12 cellular contexts compared by ENCODE assay signal in the genomic region with DNA sequence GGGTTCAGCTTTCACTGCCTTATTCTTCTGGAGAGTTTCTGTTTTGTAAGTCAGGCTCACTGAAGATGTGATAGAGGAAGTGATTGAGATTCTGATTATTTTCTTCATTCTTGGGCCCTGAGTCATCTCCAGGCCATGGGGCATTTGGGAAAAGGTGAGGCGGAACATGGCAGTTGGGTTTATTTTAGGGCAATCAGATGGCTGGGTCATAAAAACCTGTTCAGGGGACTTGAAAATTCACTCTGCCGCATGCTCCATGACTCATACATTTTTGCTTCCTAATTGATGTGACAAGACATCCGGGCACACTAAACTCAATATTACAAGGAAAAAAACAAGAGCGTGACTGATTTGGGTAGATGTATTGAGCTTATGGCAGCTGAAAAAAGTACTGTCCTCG.
DNase-seq lines count a peak whose midpoint lies in the region; ATAC-seq and TF ChIP-seq lines count a peak whose summit lies in the region.
"Had no signal": no experiment of that assay in that cellular context is flagged by ENCODE, and none has a peak within 500 bp of the region (broad histone marks: within the 10 kb centered on the region; RNA-seq: fewer than 3 reads in every experiment).

No MANE protein-coding gene starts in this region.

- peak overlapping the region; percentile 24 for H3K4me2 ChIP-seq in mesenchymal stem cell (ENCODE audit: low read length, poor library complexity, severe bottlenecking)

- H2AK5ac ChIP-seq in mesenchymal stem cell (ENCODE audit: low read length, severe bottlenecking): no peak overlapping the region

- no peak overlapping the region for H2BK5ac ChIP-seq in mesenchymal stem cell (ENCODE audit: low read depth, low read length, poor library complexity, severe bottlenecking)

- no peak overlapping the region for H4K8ac ChIP-seq in mesenchymal stem cell (ENCODE audit: low read length)

- H3K79me1 ChIP-seq in mesenchymal stem cell (replicated peaks; ENCODE audit: low read length, poor library complexity, severe bottlenecking): no peaks in the 10 kb centered on the region

- no peak overlapping the region for H2BK15ac ChIP-seq in mesenchymal stem cell (ENCODE audit: low read depth, poor library complexity, severe bottlenecking)

- H3K36me3 ChIP-seq in mesenchymal stem cell (ENCODE audit: control insufficient read depth in 1 of 2, insufficient read depth in 2 of 2, low read depth in 1 of 2, low read length in 2 of 2): no peaks in the 10 kb centered on the region

- no peak overlapping the region for H3K4me3 ChIP-seq in NB4 (ENCODE audit: low read depth, low read length)
- no peak overlapping the region for H3K4me3 ChIP-seq in choroid plexus epithelial cell (ENCODE audit: low read depth, low read length)
- no peak overlapping the region for H3K4me3 ChIP-seq in mesenchymal stem cell (ENCODE audit: insufficient read depth in 1 of 2, low read depth in 1 of 2, low read length in 2 of 2)

- no peak overlapping the region for H2BK120ac ChIP-seq in mesenchymal stem cell (ENCODE audit: low read depth, low read length)

- H3K9me3 ChIP-seq in mesenchymal stem cell (ENCODE audit: control insufficient read depth, low read length): no peaks in the 10 kb centered on the region

- 9% methylated on average over 3 of the region's 5 CpGs for WGBS in mesenchymal stem cell

- no peak for ATAC-seq in GM21825 (IDR thresholded peaks at IDR 0.05; ENCODE audit: unreplicated experiment)

- H3K9ac ChIP-seq in mesenchymal stem cell (ENCODE audit: low read length): no peak overlapping the region
- H3K9ac ChIP-seq: parathyroid adenoma had no signal

- H2BK12ac ChIP-seq in mesenchymal stem cell (ENCODE audit: low read length in 2 of 2): no peak overlapping the region

- H2AFZ ChIP-seq in mesenchymal stem cell (ENCODE audit: low read depth, low read length): no peak overlapping the region
- H2AFZ ChIP-seq: parathyroid adenoma had no signal

- no peak overlapping the region for H3K23ac ChIP-seq in mesenchymal stem cell (ENCODE audit: low read length in 2 of 2)

- H3K4ac ChIP-seq in mesenchymal stem cell (ENCODE audit: low read depth in 1 of 2, low read length in 2 of 2): no peak overlapping the region

- DNase-seq in COLO829 (ENCODE audit: low spot score) (peak; percentile 72), NB4 (ENCODE audit: low read depth) (peak; percentile 32), choroid plexus epithelial cell (ENCODE audit: low read depth) (peak; percentile 59), mesenchymal stem cell (peak; percentile 71), UCSD-AML1 (lab: John Stamatoyannopoulos, UW; ENCODE audit: unreplicated experiment) (no peak), T-helper 9 cell (no peak)
- DNase-seq in stimulated activated CD8-positive, alpha-beta memory T cell treated with anti-CD3 and anti-CD28 coated beads, Interleukin-4, amount 100 ng/mL, for 48 hours: no peak
- DNase-seq: CD4-positive, alpha-beta memory T cell; NCI-H1417 treated with DMSO at 0.1 percent for 48 hours; T-helper 1 cell had no signal

- no peak for TF ChIP-seq POLR2A in NB4 (IDR thresholded peaks at IDR 0.05; ENCODE audit: extremely low read depth, insufficient read length)

- H3K18ac ChIP-seq in mesenchymal stem cell (ENCODE audit: low read depth in 1 of 2, low read length in 2 of 2): no peak overlapping the region

- peaks cover 3% of the 10 kb centered on the region for H3K4me1 ChIP-seq in mesenchymal stem cell (ENCODE audit: control insufficient read depth, insufficient read depth, low read depth, low read length)
- H3K4me1 ChIP-seq: parathyroid adenoma had no signal

- peak overlapping the region; percentile 62 for H3K27ac ChIP-seq in mesenchymal stem cell (ENCODE audit: low read length, poor library complexity, severe bottlenecking)
- H3K27ac ChIP-seq: parathyroid adenoma had no signal

- TF ChIP-seq CTCF in NB4 (IDR thresholded peaks at IDR 0.05; ENCODE audit: low read depth, low read length): no peak
- no peak for TF ChIP-seq CTCF in choroid plexus epithelial cell (conservative IDR thresholded peaks at IDR 0.05; ENCODE audit: low read depth, low read length)

- H3K27me3 ChIP-seq in mesenchymal stem cell (ENCODE audit: control insufficient read depth in 1 of 2, insufficient read depth in 1 of 2, low read length in 2 of 2): no peaks in the 10 kb centered on the region

- H4K91ac ChIP-seq in mesenchymal stem cell (ENCODE audit: low read length): no peak overlapping the region

- no peak overlapping the region for H3K14ac ChIP-seq in mesenchymal stem cell (ENCODE audit: low read length in 2 of 2)

Comparison
In these comparisons a context has a peak if more than half of its experiments do, and no peak if none do; other contexts are left out.
1. DNase-seq: peak in COLO829 (single experiment), NB4 (single experiment), choroid plexus epithelial cell (single experiment) and mesenchymal stem cell (single experiment); none in UCSD-AML1 (single experiment), stimulated activated CD8-positive, alpha-beta memory T cell treated with anti-CD3 and anti-CD28 coated beads, Interleukin-4, amount 100 ng/mL, for 48 hours (single experiment) and T-helper 9 cell (single experiment).